In the genomic region with DNA sequence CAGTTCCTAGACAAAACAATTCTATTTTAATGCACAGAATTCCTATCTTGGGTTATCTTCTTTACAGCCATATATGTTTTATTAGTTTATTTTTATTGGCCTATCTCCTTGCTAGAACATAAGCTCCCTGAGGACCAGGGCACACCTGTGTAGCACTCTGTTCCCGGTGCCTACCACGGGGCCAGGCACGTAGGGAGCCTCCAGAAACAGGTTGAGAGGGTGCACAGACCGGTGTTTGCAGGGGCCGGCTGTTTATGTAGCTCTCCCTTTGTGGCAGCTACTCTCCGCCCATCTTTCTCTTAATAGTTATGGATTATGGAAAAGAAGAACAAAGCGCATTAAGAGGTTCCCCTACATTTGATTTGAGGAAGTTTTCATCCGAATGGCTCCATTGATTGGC, we compare ENCODE assay signal across 25 cellular contexts.
"Had no signal": no experiment of that assay in that cellular context is flagged by ENCODE, and none has a peak within 500 bp of the region (broad histone marks: within the 10 kb centered on the region; RNA-seq: fewer than 3 reads in every experiment).

No MANE protein-coding gene starts in this region.

- H3K4me2 ChIP-seq: hepatocyte had no signal

- H3K79me2 ChIP-seq: hepatocyte, parathyroid adenoma had no signal

- H3K9me3 Mint-ChIP-seq: mesothelial cell of epicardium; naive B cell; natural killer cell; nephron progenitor cell; stimulated activated naive B cell treated with anti-CD40 and anti-IgM and Interleukin-4, amounts not matched to agents 10 μg/mL and 1 μg/mL and 100 μg/mL, for 72 hours had no signal

- H3K4me1 Mint-ChIP-seq: naive B cell; natural killer cell; stimulated activated naive B cell treated with anti-CD40 and anti-IgM and Interleukin-4, amounts not matched to agents 10 μg/mL and 1 μg/mL and 100 μg/mL, for 72 hours had no signal

- H3K36me3 Mint-ChIP-seq: mesothelial cell of epicardium; naive B cell; natural killer cell; stimulated activated naive B cell treated with anti-CD40 and anti-IgM and Interleukin-4, amounts not matched to agents 10 μg/mL and 1 μg/mL and 100 μg/mL, for 72 hours had no signal

- H3K27ac ChIP-seq: heart right ventricle, hepatocyte, left ventricle myocardium inferior, parathyroid adenoma, psoas muscle, skin epidermis, stomach, testis, thyroid gland, transverse colon, upper lobe of left lung had no signal

- H3K36me3 ChIP-seq: heart right ventricle, left ventricle myocardium inferior, stomach, thyroid gland, transverse colon, upper lobe of left lung had no signal

- H3K27ac Mint-ChIP-seq: mesothelial cell of epicardium; naive B cell; natural killer cell; nephron progenitor cell; stimulated activated naive B cell treated with anti-CD40 and anti-IgM and Interleukin-4, amounts not matched to agents 10 μg/mL and 1 μg/mL and 100 μg/mL, for 72 hours had no signal

- H3K9ac ChIP-seq: parathyroid adenoma had no signal

- H3K4me1 ChIP-seq: heart right ventricle, left ventricle myocardium inferior, parathyroid adenoma, psoas muscle, testis, thyroid gland, transverse colon, upper lobe of left lung had no signal

- H3K9me3 ChIP-seq: heart right ventricle, left ventricle myocardium inferior, psoas muscle, stomach, testis, thyroid gland, transverse colon, upper lobe of left lung had no signal

- H3K4me3 ChIP-seq: heart right ventricle, hepatocyte, left ventricle myocardium inferior, lung, psoas muscle, skin epidermis, stomach, testis, thyroid gland, transverse colon, upper lobe of left lung had no signal

- DNase-seq: heart right ventricle; islet precursor cell; left ventricle myocardium inferior; mesendoderm; naive B cell; natural killer cell; nephron progenitor cell; nucleus accumbens; psoas muscle; stimulated activated CD4-positive, alpha-beta T cell treated with anti-CD3 and anti-CD28 coated beads, Interleukin-12 subunit alpha, Interleukin-12 subunit beta, amount 100 ng/mL, for 4 hours; stimulated activated CD4-positive, alpha-beta T cell treated with anti-CD3 and anti-CD28 coated beads, Interleukin-15, amount 100 ng/mL, for 24 hours; stimulated activated CD4-positive, alpha-beta T cell treated with anti-CD3 and anti-CD28 coated beads, Interleukin-2, amount 100 ng/mL, for 24 hours; stimulated activated CD4-positive, alpha-beta T cell treated with anti-CD3 and anti-CD28 coated beads, Interleukin-4, amount 100 ng/mL, for 1 hour; stimulated activated naive B cell treated with anti-CD40 and anti-IgM and Interleukin-4, amounts not matched to agents 10 μg/mL and 1 μg/mL and 100 μg/mL, for 72 hours; stimulated activated naive CD8-positive, alpha-beta T cell treated with anti-CD3 and anti-CD28 coated beads, Interleukin-15, Interleukin-2, amounts not matched to agents 100 U/mL and 50 U/mL, for 24 hours; stomach; testis; thyroid gland; transverse colon had no signal

- H3K27me3 ChIP-seq: hepatocyte, testis, thyroid gland, transverse colon, upper lobe of left lung had no signal

- H3K4me3 Mint-ChIP-seq: mesothelial cell of epicardium; naive B cell; natural killer cell; nephron progenitor cell; stimulated activated naive B cell treated with anti-CD40 and anti-IgM and Interleukin-4, amounts not matched to agents 10 μg/mL and 1 μg/mL and 100 μg/mL, for 72 hours had no signal

- H2AFZ ChIP-seq: hepatocyte, parathyroid adenoma had no signal
